20 cellular contexts compared by ENCODE assay signal in genomic region chr13:51235756-51236564, GRCh38. TPM values are rescaled to one million over a fixed set of nuclear protein-coding genes. Genes with fewer than 3 reads are reported as not detected.
DNase-seq lines count a peak whose midpoint lies in the region; ATAC-seq, FAIRE-seq and TF ChIP-seq lines count a peak whose summit lies in the region.
"Had no signal": no experiment of that assay in that cellular context is flagged by ENCODE, and none has a peak within 500 bp of the region (broad histone marks: within the 10 kb centered on the region; RNA-seq: fewer than 3 reads in every experiment).

No MANE protein-coding gene starts in this region.

- H3K4me3 Mint-ChIP-seq in neural progenitor cell: no peak overlapping the region
- H3K4me3 Mint-ChIP-seq in stimulated activated memory B cell treated with anti-CD40 and anti-IgM and Interleukin-4, amounts not matched to agents 10 μg/mL and 1 μg/mL and 100 μg/mL, for 72 hours: no peak overlapping the region
- H3K4me3 Mint-ChIP-seq: activated naive CD8-positive, alpha-beta T cell treated with anti-CD3 and anti-CD28 coated beads, Interleukin-2, amount 10 ng/mL, durations not matched to agents 7 days and 5 days had no signal

- H3K36me3 ChIP-seq in H1 (ENCODE audit: control insufficient read depth in 2 of 4, insufficient read depth in 4 of 4, low read length in 3 of 4): peaks cover 3 to 56% (median 26%) of the 10 kb centered on the region in 4 experiments; a peak in 7 of 8 replicates
- H3K36me3 ChIP-seq in neural progenitor cell: peaks cover 13% of the 10 kb centered on the region
- H3K36me3 ChIP-seq: brain microvascular endothelial cell, MG63, ovary had no signal

- no peaks in the 10 kb centered on the region for H3K23me2 ChIP-seq in H1 (ENCODE audit: low read depth, low read length)

- WGBS in H1 (ENCODE audit: extremely low coverage in 1 of 2, insufficient coverage in 1 of 2, insufficient read length in 1 of 2, insufficient replicate concordance in 2 of 2, low coverage in 1 of 2, low lambda C conversion rate in 2 of 2, missing lambda C conversion rate in 1 of 2), 2 experiments: 74% methylated on average over 4 of the region's 4 CpGs; no CpG with 5 or more reads in 1 of the 2 experiments

- H3K79me1 ChIP-seq in H1 (ENCODE audit: low read depth, low read length): peaks cover 16% of the 10 kb centered on the region; the same call in 1 of the 2 replicates

- H4K8ac ChIP-seq in H1 (ENCODE audit: extremely low read depth, insufficient read depth, low read length): no peak overlapping the region

- H2BK15ac ChIP-seq in H1 (ENCODE audit: low read length): no peak overlapping the region

- H3K36me3 Mint-ChIP-seq in neural progenitor cell: peaks cover 17% of the 10 kb centered on the region
- H3K36me3 Mint-ChIP-seq in stimulated activated memory B cell treated with anti-CD40 and anti-IgM and Interleukin-4, amounts not matched to agents 10 μg/mL and 1 μg/mL and 100 μg/mL, for 72 hours: no peaks in the 10 kb centered on the region
- H3K36me3 Mint-ChIP-seq: activated naive CD8-positive, alpha-beta T cell treated with anti-CD3 and anti-CD28 coated beads, Interleukin-2, amount 10 ng/mL, durations not matched to agents 7 days and 5 days had no signal

- DNase-seq in EH (ENCODE audit: low read depth) (peak; percentile 8), NAMALWA (ENCODE audit: low spot score) (peak; percentile 26), H1 (ENCODE audit: low read depth in 1 of 2, low spot score in 2 of 2) (no peak), neural progenitor cell (ENCODE audit: low spot score) (no peak), cerebellar nuclear complex (lab: John Stamatoyannopoulos, UW) (no peak)
- no peak for DNase-seq in stimulated activated CD4-positive, alpha-beta T cell treated with anti-CD3 and anti-CD28 coated beads, Interleukin-4, amount 100 ng/mL, for 1 hour
- DNase-seq: activated naive CD8-positive, alpha-beta T cell treated with anti-CD3 and anti-CD28 coated beads, Interleukin-2, amount 10 ng/mL, durations not matched to agents 7 days and 5 days; brain microvascular endothelial cell; erythroblast; IMR-90; MG63; NCI-H2029 treated with DMSO at 0.1 percent for 48 hours; ovary; PC-9; SK-N-SH; T-helper 9 cell had no signal

- peaks cover 0 to 58% of the 10 kb centered on the region in 2 experiments; a peak in 2 of 4 replicates for H3K79me2 ChIP-seq in H1 (ENCODE audit: control insufficient read depth in 1 of 2, insufficient read depth in 2 of 2, low read length in 2 of 2)
- H3K79me2 ChIP-seq in neural progenitor cell (ENCODE audit: low read depth): peaks cover 66% of the 10 kb centered on the region

- H3K23ac ChIP-seq in H1 (ENCODE audit: insufficient read length): no peak overlapping the region

- no peak overlapping the region for H3K56ac ChIP-seq in H1 (replicated peaks; ENCODE audit: insufficient read length, low read depth, low read length)

- no peak for ATAC-seq in stimulated activated memory B cell treated with anti-CD40 and anti-IgM and Interleukin-4, amounts not matched to agents 10 μg/mL and 1 μg/mL and 100 μg/mL, for 72 hours
- no peak for ATAC-seq in GM18858 (IDR thresholded peaks at IDR 0.05; ENCODE audit: unreplicated experiment)
- ATAC-seq: activated CD4-positive, CD25-positive, alpha-beta regulatory T cell treated with anti-CD3 and anti-CD28 coated beads, Interleukin-2, amount 50 U/mL, for 24 hours; GM12878 had no signal

- no peak for TF ChIP-seq EP300 in H1 (IDR thresholded peaks at IDR 0.05; ENCODE audit: borderline replicate concordance in 1 of 2, low read depth in 2 of 2, low read length in 2 of 2)

- H3K18ac ChIP-seq in H1 (ENCODE audit: extremely low read depth, low read length): no peak overlapping the region

- no peak overlapping the region for H2BK5ac ChIP-seq in H1 (ENCODE audit: low read depth, low read length)

- H4K20me1 ChIP-seq in H1 (replicated peaks in 1 of 2; ENCODE audit: control insufficient read depth in 1 of 2, insufficient read depth in 2 of 2, low read length in 2 of 2) (no peaks in the 10 kb centered on the region), neural progenitor cell (ENCODE audit: low read depth) (peaks cover 44% of the 10 kb centered on the region)

- H3F3A ChIP-seq in neural progenitor cell (ENCODE audit: low read depth): peaks cover 37% of the 10 kb centered on the region

- H3K27ac Mint-ChIP-seq in neural progenitor cell: peak overlapping the region; percentile 89
- no peak overlapping the region for H3K27ac Mint-ChIP-seq in stimulated activated memory B cell treated with anti-CD40 and anti-IgM and Interleukin-4, amounts not matched to agents 10 μg/mL and 1 μg/mL and 100 μg/mL, for 72 hours
- H3K27ac Mint-ChIP-seq: activated naive CD8-positive, alpha-beta T cell treated with anti-CD3 and anti-CD28 coated beads, Interleukin-2, amount 10 ng/mL, durations not matched to agents 7 days and 5 days had no signal

- H3K4me1 Mint-ChIP-seq in neural progenitor cell: peaks cover 19% of the 10 kb centered on the region
- H3K4me1 Mint-ChIP-seq in stimulated activated memory B cell treated with anti-CD40 and anti-IgM and Interleukin-4, amounts not matched to agents 10 μg/mL and 1 μg/mL and 100 μg/mL, for 72 hours: peaks cover 6% of the 10 kb centered on the region
- H3K4me1 Mint-ChIP-seq: activated naive CD8-positive, alpha-beta T cell treated with anti-CD3 and anti-CD28 coated beads, Interleukin-2, amount 10 ng/mL, durations not matched to agents 7 days and 5 days had no signal

- no peak overlapping the region for H4K91ac ChIP-seq in H1 (replicated peaks; ENCODE audit: insufficient read length, low read length)

- H3K9me3 ChIP-seq in H1 (ENCODE audit: insufficient read depth in 2 of 2, low read depth in 1 of 2, low read length in 1 of 2) (no peaks in the 10 kb centered on the region), neural progenitor cell (ENCODE audit: low read depth) (no peaks in the 10 kb centered on the region)
- H3K9me3 ChIP-seq: MG63, ovary, SK-N-SH had no signal

- TF ChIP-seq RAD21 in H1 (IDR thresholded peaks at IDR 0.05 in 1 of 2, conservative IDR thresholded peaks at IDR 0.05 in 1 of 2; ENCODE audit: low read depth in 2 of 2, low read length in 2 of 2): no peak

- H2BK20ac ChIP-seq in H1 (ENCODE audit: low read length): no peak overlapping the region

- H3K4me3 ChIP-seq in H1 (ENCODE audit: extremely low read depth in 1 of 4, insufficient read depth in 2 of 4, low read depth in 3 of 4, low read length in 4 of 4) (no peak overlapping the region), neural progenitor cell (no peak overlapping the region)
- H3K4me3 ChIP-seq: GM12878, MG63, ovary, PC-9 had no signal

- H3K27me3 Mint-ChIP-seq in neural progenitor cell (ENCODE audit: insufficient read depth, low read depth): no peaks in the 10 kb centered on the region
- peaks cover 31% of the 10 kb centered on the region for H3K27me3 Mint-ChIP-seq in stimulated activated memory B cell treated with anti-CD40 and anti-IgM and Interleukin-4, amounts not matched to agents 10 μg/mL and 1 μg/mL and 100 μg/mL, for 72 hours

- no peak overlapping the region for H3K4ac ChIP-seq in H1 (replicated peaks; ENCODE audit: insufficient read length, low read depth, low read length)

- peak overlapping the region; percentile 32; the same call in 1 of the 2 replicates for H3K27ac ChIP-seq in H1 (ENCODE audit: low read depth, low read length)
- H3K27ac ChIP-seq in neural progenitor cell: no peak overlapping the region
- H3K27ac ChIP-seq: brain microvascular endothelial cell, ovary, PC-9 had no signal

- no peak overlapping the region; a peak in 1 of 7 replicates for H3K9ac ChIP-seq in H1 (replicated peaks in 1 of 4; ENCODE audit: extremely low read depth in 1 of 4, low read depth in 3 of 4, low read length in 3 of 4)
- H3K9ac ChIP-seq in neural progenitor cell: no peak overlapping the region
- H3K9ac ChIP-seq: SK-N-SH had no signal

- H3K4me1 ChIP-seq in H1 (replicated peaks in 1 of 4; ENCODE audit: control insufficient read depth in 3 of 4, insufficient read depth in 4 of 4, low read length in 3 of 4) (peaks cover 5 to 13% (median 7%) of the 10 kb centered on the region in 4 experiments; a peak in 5 of 7 replicates), neural progenitor cell (peaks cover 29% of the 10 kb centered on the region)

- POLR2A ChIA-PET in H1 (lab: Charles Lee; ENCODE audit: partially characterized antibody): interaction anchor here (1.0 to 6.9 kb wide), 10 partner anchors 9 to 83 kb away, joined by 3 to 77 read pairs (median 4); no protein-coding TSS in a partner anchor

- H2AFZ ChIP-seq in H1 (ENCODE audit: low read length): no peak overlapping the region
- no peak overlapping the region for H2AFZ ChIP-seq in neural progenitor cell (replicated peaks)
- H2AFZ ChIP-seq: PC-9 had no signal

- no peak overlapping the region for H2BK120ac ChIP-seq in H1 (replicated peaks; ENCODE audit: low read depth, low read length)

- H3K9me3 Mint-ChIP-seq in neural progenitor cell: no peaks in the 10 kb centered on the region
- peaks cover 4% of the 10 kb centered on the region for H3K9me3 Mint-ChIP-seq in stimulated activated memory B cell treated with anti-CD40 and anti-IgM and Interleukin-4, amounts not matched to agents 10 μg/mL and 1 μg/mL and 100 μg/mL, for 72 hours
- H3K9me3 Mint-ChIP-seq: activated naive CD8-positive, alpha-beta T cell treated with anti-CD3 and anti-CD28 coated beads, Interleukin-2, amount 10 ng/mL, durations not matched to agents 7 days and 5 days had no signal

- no peak overlapping the region for H2BK12ac ChIP-seq in H1 (ENCODE audit: low read depth, low read length)

- H2AK5ac ChIP-seq in H1 (ENCODE audit: low read depth, low read length): no peak overlapping the region

- H3K14ac ChIP-seq in H1 (ENCODE audit: insufficient read length): no peak overlapping the region

- FAIRE-seq in H1 (lab: Jason Lieb, UNC): peak; percentile 87
- FAIRE-seq: GM12878 had no signal

- no peak overlapping the region for H3K4me2 ChIP-seq in H1 (ENCODE audit: insufficient read depth in 1 of 2, low read depth in 2 of 2, low read length in 2 of 2)
- no peak overlapping the region for H3K4me2 ChIP-seq in neural progenitor cell
- H3K4me2 ChIP-seq: PC-9, SK-N-SH had no signal

- TF ChIP-seq CTCF in H1 (IDR thresholded peaks at IDR 0.05; ENCODE audit: control extremely low read depth in 1 of 3, insufficient read depth in 1 of 3, low read depth in 1 of 3, low read length in 3 of 3) (no peak), neural progenitor cell (IDR thresholded peaks at IDR 0.05) (no peak)

- CTCF ChIA-PET in H1 (lab: Charles Lee; ENCODE audit: partially characterized antibody): interaction anchor here (1.0 to 4.4 kb wide), 8 partner anchors 12 to 86 kb away, joined by 3 to 31 read pairs (median 4); partner anchors contain the start of gene FAM124A

- no peak for TF ChIP-seq POLR2A in H1 (IDR thresholded peaks at IDR 0.05; ENCODE audit: control extremely low read depth in 1 of 2, low read depth in 2 of 2, low read length in 2 of 2)

- no peak overlapping the region for H4K5ac ChIP-seq in H1 (ENCODE audit: insufficient read length, low read depth, low read length)

- H3K27me3 ChIP-seq in H1 (replicated peaks in 1 of 4; ENCODE audit: control insufficient read depth in 3 of 4, extremely low read depth in 1 of 4, insufficient read depth in 3 of 4, low read length in 3 of 4): no peaks in the 10 kb centered on the region
- H3K27me3 ChIP-seq in neural progenitor cell: no peaks in the 10 kb centered on the region
- H3K27me3 ChIP-seq: brain microvascular endothelial cell, ovary had no signal

RNA-seq across cellular contexts. Expression of gene FAM124A, which starts 13.8 kb away (rescaled TPM):
- 47.1 and 49.9 TPM in 2 replicates for total RNA-seq in H1 (2021; fragmentation: NEBNext Ultra II Directional; extraction: Animal tissue kit (Norgen Biotek cat#: 25700))
- polyA plus RNA-seq in H1 (2011; rRNA removed): 40.7 and 47.1 TPM in 2 replicates
- polyA plus RNA-seq in H1 (2011; cell fraction: cytosol; rRNA removed): 27.7 TPM
- 38.7 TPM for polyA plus RNA-seq in H1 (2011; cell fraction: nucleus; rRNA removed)
- polyA plus RNA-seq in H1 (2012, experiment 1 of 2): 29.0 to 33.9 TPM (median 30.6 TPM) in 4 replicates
- polyA plus RNA-seq in H1 (2012, experiment 2 of 2): 16.3 TPM
- 32.9 TPM for polyA plus RNA-seq in H1 (2013, experiment 1 of 2)
- polyA plus RNA-seq in H1 (2013, experiment 2 of 2): 34.6 TPM
- 38.0 and 39.6 TPM in 2 replicates for polyA minus RNA-seq in H1 (2011; rRNA and poly(A)+ RNA removed)
- polyA minus RNA-seq in H1 (2011; cell fraction: cytosol; rRNA and poly(A)+ RNA removed): 34.9 TPM
- polyA minus RNA-seq in H1 (2011; cell fraction: nucleus; rRNA and poly(A)+ RNA removed): 78.7 TPM
- total RNA-seq in neural progenitor cell (ENCODE audit: low replicate concordance): 22.6 and 41.1 TPM in 2 replicates
- total RNA-seq: GM12878, IMR-90, PC-9 had no signal
- polyA plus RNA-seq: GM12878 had no signal

Comparison
In these comparisons a context has a peak if more than half of its experiments do, and no peak if none do; other contexts are left out.
1. DNase-seq: peak in EH (single experiment) and NAMALWA (single experiment); none in H1 (0 of 2), neural progenitor cell (single experiment), cerebellar nuclear complex (0 of 2) and stimulated activated CD4-positive, alpha-beta T cell treated with anti-CD3 and anti-CD28 coated beads, Interleukin-4, amount 100 ng/mL, for 1 hour (single experiment).